9 cellular contexts compared by ENCODE assay signal in the genomic region with DNA sequence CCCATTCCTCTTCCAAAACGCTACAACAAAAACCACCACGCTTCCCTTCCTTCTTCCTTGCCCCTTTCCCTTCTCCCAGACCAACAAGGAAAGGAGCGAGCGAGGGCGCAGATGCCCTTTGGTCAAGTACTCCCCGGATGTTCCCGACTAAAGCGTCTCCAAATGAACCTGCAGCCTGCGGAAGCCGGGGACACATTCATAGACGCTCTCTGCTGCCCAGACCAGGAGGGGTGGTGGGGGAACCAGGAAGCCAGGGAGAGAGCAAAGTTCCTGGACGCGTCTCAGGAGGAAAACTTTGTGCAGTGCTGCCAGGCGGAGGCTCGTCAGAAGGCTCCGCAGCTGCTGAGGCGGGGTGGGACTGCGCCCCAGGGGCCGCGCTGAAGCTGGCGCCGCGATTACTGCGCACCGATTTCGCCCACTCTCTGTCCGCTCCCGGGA. TPM values are rescaled to one million over a fixed set of nuclear protein-coding genes. Genes with fewer than 3 reads are reported as not detected.
DNase-seq lines count a peak whose midpoint lies in the region; ATAC-seq and TF ChIP-seq lines count a peak whose summit lies in the region.
"Had no signal": no experiment of that assay in that cellular context is flagged by ENCODE, and none has a peak within 500 bp of the region (broad histone marks: within the 10 kb centered on the region; RNA-seq: fewer than 3 reads in every experiment).

No MANE protein-coding gene starts in this region.

- peak; percentile 18 to 43 for DNase-seq in NCI-H524 (lab: John Stamatoyannopoulos, UW)
- DNase-seq in NCI-H524 treated with DMSO at 0.1 percent for 48 hours (lab: John Stamatoyannopoulos, UW): no peak
- DNase-seq in SJCRH30: peak; percentile 78 to 84
- DNase-seq in fibroblast of villous mesenchyme (ENCODE audit: low read depth): peak; percentile 46
- no peak for DNase-seq in effector CD8-positive, alpha-beta T cell (lab: John Stamatoyannopoulos, UW)
- no peak for DNase-seq in middle frontal gyrus (ENCODE audit: extremely low spot score, low spot score)
- DNase-seq: DND-41 had no signal

- H2AFZ ChIP-seq in neuron (ENCODE audit: low read depth, low read length): peak overlapping the region; percentile 86

- H3K4me3 ChIP-seq in SJCRH30 (peak overlapping the region; percentile 66), fibroblast of villous mesenchyme (ENCODE audit: low read depth, low read length) (peak overlapping the region; percentile 60), neuron (ENCODE audit: low read length) (peak overlapping the region; percentile 67)

- H3K27ac ChIP-seq in SJCRH30: peak overlapping the region; percentile 55

- H3K27me3 ChIP-seq in SJCRH30 (no peaks in the 10 kb centered on the region), neuron (ENCODE audit: insufficient read depth, low read length) (no peaks in the 10 kb centered on the region)

- TF ChIP-seq CTCF in fibroblast of villous mesenchyme (IDR thresholded peaks at IDR 0.05; ENCODE audit: insufficient read depth, low read depth, low read length): no peak

- H3K4me1 ChIP-seq in SJCRH30 (peaks cover 9% of the 10 kb centered on the region; the same call in 1 of the 2 replicates), neuron (ENCODE audit: insufficient read depth, low read length) (peaks cover 11% of the 10 kb centered on the region)

- H3K36me3 ChIP-seq in SJCRH30 (no peaks in the 10 kb centered on the region), neuron (ENCODE audit: insufficient read depth, low read length) (no peaks in the 10 kb centered on the region)

- peak; percentile 30 for ATAC-seq in HG02981 (IDR thresholded peaks at IDR 0.05; ENCODE audit: unreplicated experiment)

- H3K9me3 ChIP-seq in SJCRH30 (replicated peaks) (no peaks in the 10 kb centered on the region), neuron (ENCODE audit: low read length) (no peaks in the 10 kb centered on the region)

RNA-seq across cellular contexts. Expression of a gene that starts 0.8 kb away (rescaled TPM):
- 4.7 and 5.5 TPM in 2 replicates for total RNA-seq in SJCRH30 (2014; rRNA removed; shearing (Covaris generic))
- total RNA-seq in fibroblast of villous mesenchyme: 3.0 and 4.8 TPM in 2 replicates

Comparison
In these comparisons a context has a peak if more than half of its experiments do, and no peak if none do; other contexts are left out.
1. DNase-seq: peak in NCI-H524 (2 of 2), SJCRH30 (2 of 2) and fibroblast of villous mesenchyme (single experiment); none in NCI-H524 treated with DMSO at 0.1 percent for 48 hours (single experiment), effector CD8-positive, alpha-beta T cell (single experiment) and middle frontal gyrus (single experiment).
2. Peak in every context shown above with its lines, with median percentiles within 50 percentile points of each other: H3K4me3 ChIP-seq.